29 cellular contexts compared by ENCODE assay signal in genomic region chr1:206970406-206970805, GRCh38. TPM values are rescaled to one million over a fixed set of nuclear protein-coding genes. Genes with fewer than 3 reads are reported as not detected.
DNase-seq lines count a peak whose midpoint lies in the region; FAIRE-seq and TF ChIP-seq lines count a peak whose summit lies in the region.
"Had no signal": no experiment of that assay in that cellular context is flagged by ENCODE, and none has a peak within 500 bp of the region (broad histone marks: within the 10 kb centered on the region; RNA-seq: fewer than 3 reads in every experiment).

A gene with protein sequence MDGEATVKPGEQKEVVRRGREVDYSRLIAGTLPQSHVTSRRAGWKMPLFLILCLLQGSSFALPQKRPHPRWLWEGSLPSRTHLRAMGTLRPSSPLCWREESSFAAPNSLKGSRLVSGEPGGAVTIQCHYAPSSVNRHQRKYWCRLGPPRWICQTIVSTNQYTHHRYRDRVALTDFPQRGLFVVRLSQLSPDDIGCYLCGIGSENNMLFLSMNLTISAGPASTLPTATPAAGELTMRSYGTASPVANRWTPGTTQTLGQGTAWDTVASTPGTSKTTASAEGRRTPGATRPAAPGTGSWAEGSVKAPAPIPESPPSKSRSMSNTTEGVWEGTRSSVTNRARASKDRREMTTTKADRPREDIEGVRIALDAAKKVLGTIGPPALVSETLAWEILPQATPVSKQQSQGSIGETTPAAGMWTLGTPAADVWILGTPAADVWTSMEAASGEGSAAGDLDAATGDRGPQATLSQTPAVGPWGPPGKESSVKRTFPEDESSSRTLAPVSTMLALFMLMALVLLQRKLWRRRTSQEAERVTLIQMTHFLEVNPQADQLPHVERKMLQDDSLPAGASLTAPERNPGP (minus strand): TSS chr1:206970460. CDS start chr1:206970125, 335 bp downstream.

- H4K20me1 ChIP-seq in BLaER1 treated with 17β-estradiol and CSF1 and Interleukin-3, amounts not matched to agents 10 nM and 100 nM, result no peaks in the 10 kb centered on the region

- no peak within 1 kb of the TSS for H3K14ac ChIP-seq in trophoblast cell (ENCODE audit: low read length)

- H3K4me2 ChIP-seq in BLaER1 treated with 17β-estradiol and CSF1 and Interleukin-3, amounts not matched to agents 10 nM and 100 nM, result peak within 1 kb of the TSS; percentile 3 to 95 (median 79); a peak in 20 of 22 replicates
- H3K4me2 ChIP-seq in trophoblast cell (ENCODE audit: low read length), result no peak within 1 kb of the TSS

- no peaks in the 10 kb centered on the region for H3K9me3 ChIP-seq in BLaER1 treated with 17β-estradiol and CSF1 and Interleukin-3, amounts not matched to agents 10 nM and 100 nM (replicated peaks in 1 of 11)
- no peaks in the 10 kb centered on the region for H3K9me3 ChIP-seq in colonic mucosa
- H3K9me3 ChIP-seq in muscle layer of duodenum (ENCODE audit: control insufficient read depth in 1 of 2, low read length in 2 of 2), result no peaks in the 10 kb centered on the region
- H3K9me3 ChIP-seq in tibial artery, result no peaks in the 10 kb centered on the region
- H3K9me3 ChIP-seq in trophoblast cell (ENCODE audit: insufficient read depth, low read depth, low read length), result no peaks in the 10 kb centered on the region
- H3K9me3 ChIP-seq in right atrium auricular region, result no peaks in the 10 kb centered on the region
- H3K9me3 ChIP-seq: BE2C, gastroesophageal sphincter, left ventricle myocardium inferior, MG63, spleen, thoracic aorta had no signal

- H3K4me3 ChIP-seq in BLaER1 treated with 17β-estradiol and CSF1 and Interleukin-3, amounts not matched to agents 10 nM and 100 nM, result peak within 1 kb of the TSS in 1 of 10 experiments; percentile 35; a peak in 4 of 20 replicates
- H3K4me3 ChIP-seq in colonic mucosa (no peak within 1 kb of the TSS), muscle layer of duodenum (ENCODE audit: low read depth in 1 of 2, low read length in 2 of 2) (no peak within 1 kb of the TSS), tibial artery (no peak within 1 kb of the TSS), trophoblast cell (ENCODE audit: low read depth, low read length) (no peak within 1 kb of the TSS), right atrium auricular region (no peak within 1 kb of the TSS)
- H3K4me3 ChIP-seq: gastroesophageal sphincter, K562, left ventricle myocardium inferior, MG63, spleen, thoracic aorta had no signal

- no peak within 1 kb of the TSS for H2BK120ac ChIP-seq in trophoblast cell (ENCODE audit: insufficient read depth, low read length, poor library complexity)

- peak; percentile 45 for FAIRE-seq in GM12891 (lab: Jason Lieb, UNC)
- FAIRE-seq: H54, K562 had no signal

- H4K8ac ChIP-seq in trophoblast cell (ENCODE audit: low read depth, low read length), result no peak within 1 kb of the TSS

- no peak within 1 kb of the TSS for H4K12ac ChIP-seq in trophoblast cell (ENCODE audit: low read depth, low read length)

- peaks cover 18 to 71% (median 61%) of the 10 kb centered on the region in 10 experiments for H3K4me1 ChIP-seq in BLaER1 treated with 17β-estradiol and CSF1 and Interleukin-3, amounts not matched to agents 10 nM and 100 nM
- peaks cover 47% of the 10 kb centered on the region for H3K4me1 ChIP-seq in colonic mucosa
- peaks cover 3 to 5% of the 10 kb centered on the region in 2 donors for H3K4me1 ChIP-seq in muscle layer of duodenum (ENCODE audit: control insufficient read depth in 1 of 2, insufficient read depth in 2 of 2, low read length in 2 of 2)
- no peaks in the 10 kb centered on the region for H3K4me1 ChIP-seq in tibial artery
- H3K4me1 ChIP-seq in trophoblast cell (ENCODE audit: control insufficient read depth in 1 of 2, insufficient read depth in 2 of 2, low read length in 2 of 2), result no peaks in the 10 kb centered on the region
- no peaks in the 10 kb centered on the region for H3K4me1 ChIP-seq in right atrium auricular region
- H3K4me1 ChIP-seq: BE2C, gastroesophageal sphincter, left ventricle myocardium inferior had no signal

- no peak within 1 kb of the TSS for H3K23ac ChIP-seq in trophoblast cell (ENCODE audit: low read length)

- H3K4ac ChIP-seq in trophoblast cell (ENCODE audit: low read depth, low read length), result no peak within 1 kb of the TSS

- H3K9ac ChIP-seq in BLaER1 treated with 17β-estradiol and CSF1 and Interleukin-3, amounts not matched to agents 10 nM and 100 nM, result peak within 1 kb of the TSS in 2 of 11 experiments; percentile 27 to 31; a peak in 3 of 22 replicates
- peak within 1 kb of the TSS in 1 of 2 donors; percentile 85 for H3K9ac ChIP-seq in colonic mucosa (ENCODE audit: low read depth in 2 of 2, low read length in 2 of 2)
- no peak within 1 kb of the TSS for H3K9ac ChIP-seq in trophoblast cell (ENCODE audit: low read length)

- TF ChIP-seq CTCF in colonic mucosa (IDR thresholded peaks at IDR 0.05), result no peak
- no peak for TF ChIP-seq CTCF in tibial artery (IDR thresholded peaks at IDR 0.05)
- TF ChIP-seq CTCF in right atrium auricular region (IDR thresholded peaks at IDR 0.05), result no peak

- intact Hi-C loops in colonic mucosa (cut with DNase I), result no loop called here
- intact Hi-C loops in tibial artery (cut with DNase I; ENCODE audit: low total_unique reads), result no loop called here

- H4K91ac ChIP-seq in trophoblast cell (ENCODE audit: low read depth, low read length), result no peak within 1 kb of the TSS

- no peaks in the 10 kb centered on the region for H3K79me2 ChIP-seq in trophoblast cell (ENCODE audit: control insufficient read depth, insufficient read depth, low read length, poor library complexity)

- H3K36me3 ChIP-seq in BLaER1 treated with 17β-estradiol and CSF1 and Interleukin-3, amounts not matched to agents 10 nM and 100 nM, result no peaks in the 10 kb centered on the region
- H3K36me3 ChIP-seq in colonic mucosa (no peaks in the 10 kb centered on the region), muscle layer of duodenum (ENCODE audit: control insufficient read depth in 1 of 2, insufficient read depth in 2 of 2, low read length in 2 of 2) (no peaks in the 10 kb centered on the region), tibial artery (no peaks in the 10 kb centered on the region), trophoblast cell (ENCODE audit: control insufficient read depth in 1 of 2, insufficient read depth in 2 of 2, low read length in 2 of 2) (no peaks in the 10 kb centered on the region), right atrium auricular region (no peaks in the 10 kb centered on the region)
- H3K36me3 ChIP-seq: BE2C, gastroesophageal sphincter, left ventricle myocardium inferior, MG63, spleen, thoracic aorta had no signal

- H2BK12ac ChIP-seq in trophoblast cell (ENCODE audit: low read length), result no peak within 1 kb of the TSS

- H3K27ac ChIP-seq in BLaER1 treated with 17β-estradiol and CSF1 and Interleukin-3, amounts not matched to agents 10 nM and 100 nM, result peak within 1 kb of the TSS in 6 of 11 experiments; percentile 55 to 94 (median 89); a peak in 12 of 22 replicates
- H3K27ac ChIP-seq in colonic mucosa (peak within 1 kb of the TSS; percentile 82), muscle layer of duodenum (ENCODE audit: low read length) (peak within 1 kb of the TSS; percentile 19), tibial artery (no peak within 1 kb of the TSS), trophoblast cell (ENCODE audit: low read depth, low read length) (no peak within 1 kb of the TSS), right atrium auricular region (no peak within 1 kb of the TSS)
- H3K27ac ChIP-seq: gastroesophageal sphincter, left ventricle myocardium inferior, spleen, thoracic aorta had no signal

- no peak within 1 kb of the TSS for H2BK5ac ChIP-seq in trophoblast cell (ENCODE audit: low read depth, low read length, poor library complexity)

- TF ChIP-seq POLR2A in GM12891 (IDR thresholded peaks at IDR 0.05; ENCODE audit: low read depth, low read length), result no peak

- DNase-seq in GM12891 (ENCODE audit: insufficient read length, low spot score), result no peak
- DNase-seq in colonic mucosa, result no peak
- DNase-seq in tibial artery, result no peak
- DNase-seq in trophoblast cell, result no peak
- no peak for DNase-seq in right atrium auricular region (ENCODE audit: low spot score)
- DNase-seq: activated CD4-positive, alpha-beta memory T cell treated with anti-CD3 and anti-CD28 coated beads, Interleukin-2, amount 10 ng/mL, durations not matched to agents 7 days and 5 days; activated naive CD4-positive, alpha-beta T cell treated with anti-CD3 and anti-CD28 coated beads for 36 hours; amygdala; BE2C; effector CD4-positive, alpha-beta T cell; hippocampal formation; immature natural killer cell; left ventricle myocardium inferior; mesendoderm; MG63; NCI-H1436 treated with DMSO at 0.1 percent for 48 hours; SHP77; spleen; stimulated activated CD4-positive, alpha-beta T cell treated with anti-CD3 and anti-CD28 coated beads, Interleukin-2, amount 100 ng/mL, for 24 hours; stimulated activated naive CD8-positive, alpha-beta T cell treated with anti-CD3 and anti-CD28 coated beads, Interleukin-15, amount 100 ng/mL, for 72 hours; SW 1271 had no signal

- H2AK5ac ChIP-seq in trophoblast cell (ENCODE audit: low read length), result no peak within 1 kb of the TSS

- H2AFZ ChIP-seq in trophoblast cell (ENCODE audit: insufficient read depth, low read length, poor library complexity), result no peak within 1 kb of the TSS

- no CpG with 5 or more reads among the region's 2 CpGs for WGBS in trophoblast cell (ENCODE audit: extremely low coverage, insufficient coverage, insufficient read length)

- no peaks in the 10 kb centered on the region for H3K27me3 ChIP-seq in BLaER1 treated with 17β-estradiol and CSF1 and Interleukin-3, amounts not matched to agents 10 nM and 100 nM
- H3K27me3 ChIP-seq in colonic mucosa (no peaks in the 10 kb centered on the region), muscle layer of duodenum (ENCODE audit: low read depth, low read length) (no peaks in the 10 kb centered on the region), tibial artery (peaks cover 0 to 23% of the 10 kb centered on the region in 2 donors), trophoblast cell (ENCODE audit: insufficient read depth, low read length) (no peaks in the 10 kb centered on the region), right atrium auricular region (no peaks in the 10 kb centered on the region)

- H3K18ac ChIP-seq in trophoblast cell (ENCODE audit: low read length), result no peak within 1 kb of the TSS

- no peaks in the 10 kb centered on the region for H3K79me1 ChIP-seq in trophoblast cell (ENCODE audit: low read length)

TF ChIP-seq in GM12891, 5 proteins besides CTCF, POLR2A, EP300 and RAD21:
- TF ChIP-seq SPI1 (IDR thresholded peaks at IDR 0.05; ENCODE audit: low read depth, low read length) (no peak), POU2F2 (IDR thresholded peaks at IDR 0.05; ENCODE audit: low read depth, low read length) (no peak), POLR2AphosphoS5 (IDR thresholded peaks at IDR 0.05; ENCODE audit: low read depth, low read length) (no peak), TAF1 (IDR thresholded peaks at IDR 0.05; ENCODE audit: low read depth, low read length) (no peak), PAX5 (IDR thresholded peaks at IDR 0.05; ENCODE audit: insufficient read depth, low read length, severe bottlenecking) (no peak)

RNA-seq across cellular contexts. Expression of the gene that starts here (rescaled TPM):
- polyA plus RNA-seq in GM12891 (2012; ENCODE audit: low read depth, missing spikeins), result 0.08 TPM
- total RNA-seq in colonic mucosa (1 to 10 TPM in 1 of 2 donors, under 1 TPM in 1; 0.56 to 4.5 TPM), right atrium auricular region (not detected)
- 0.01 TPM in 1 of 2 replicates, not detected in the other for polyA plus RNA-seq in trophoblast cell (2013)
- total RNA-seq: activated CD4-positive, alpha-beta memory T cell treated with anti-CD3 and anti-CD28 coated beads, Interleukin-2, amount 10 ng/mL, durations not matched to agents 7 days and 5 days; activated naive CD4-positive, alpha-beta T cell treated with anti-CD3 and anti-CD28 coated beads for 36 hours; chondrocyte; HT1080; K562; left ventricle myocardium inferior; thoracic aorta had no signal
- polyA plus RNA-seq: immature natural killer cell, K562 had no signal

Comparison
In these comparisons a context has a peak if more than half of its experiments do, and no peak if none do; other contexts are left out.
1. H3K27ac ChIP-seq: peak in BLaER1 treated with 17β-estradiol and CSF1 and Interleukin-3, amounts not matched to agents 10 nM and 100 nM (6 of 11), colonic mucosa (single experiment) and muscle layer of duodenum (single experiment); none in tibial artery (0 of 2), trophoblast cell (single experiment) and right atrium auricular region (0 of 2).